Comparison of ENCODE assay signal across 2 cellular contexts in the genomic region with DNA sequence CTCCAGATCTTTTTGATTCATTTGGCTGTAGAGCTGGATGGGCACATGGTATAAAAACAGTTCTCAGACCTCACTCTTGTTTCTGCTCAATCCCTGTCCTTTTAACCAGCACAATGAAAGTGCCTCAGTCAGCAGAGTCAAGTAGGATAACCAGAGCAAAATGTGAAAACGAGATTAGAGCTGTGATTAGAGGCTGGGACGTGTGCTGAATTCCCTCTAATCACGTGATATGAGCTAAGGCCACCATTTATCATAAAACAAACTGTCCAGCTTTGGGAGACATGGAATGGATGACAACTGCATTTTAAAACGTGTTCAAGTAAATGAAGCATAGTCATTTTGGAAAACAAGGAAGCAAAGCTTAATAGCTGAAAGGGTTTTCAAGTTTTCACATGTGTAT.
TF ChIP-seq lines count a peak whose summit lies in the region.

No MANE protein-coding gene starts in this region.

TF ChIP-seq in HepG2, 621 proteins besides CTCF, POLR2A, EP300 and RAD21:
- TF ChIP-seq RAD51 (IDR thresholded peaks at IDR 0.05; ENCODE audit: borderline replicate concordance) (peak; percentile 80), MAFK (conservative IDR thresholded peaks at IDR 0.05 in 1 of 2, IDR thresholded peaks at IDR 0.05 in 1 of 2; ENCODE audit: low read length in 2 of 2) (peak; percentile 20 to 26; a peak in 2 of 4 replicates)
- TF ChIP-seq, protein P1, sequence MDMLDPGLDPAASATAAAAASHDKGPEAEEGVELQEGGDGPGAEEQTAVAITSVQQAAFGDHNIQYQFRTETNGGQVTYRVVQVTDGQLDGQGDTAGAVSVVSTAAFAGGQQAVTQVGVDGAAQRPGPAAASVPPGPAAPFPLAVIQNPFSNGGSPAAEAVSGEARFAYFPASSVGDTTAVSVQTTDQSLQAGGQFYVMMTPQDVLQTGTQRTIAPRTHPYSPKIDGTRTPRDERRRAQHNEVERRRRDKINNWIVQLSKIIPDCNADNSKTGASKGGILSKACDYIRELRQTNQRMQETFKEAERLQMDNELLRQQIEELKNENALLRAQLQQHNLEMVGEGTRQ (IDR thresholded peaks at IDR 0.05; ENCODE audit: low read depth, low read length): peak; percentile 30; the same call in 1 of the 2 replicates
- TF ChIP-seq, protein P1 (CRISPR knock-in tag; IDR thresholded peaks at IDR 0.05; ENCODE audit: borderline replicate concordance): no peak
- TF ChIP-seq, protein P2, sequence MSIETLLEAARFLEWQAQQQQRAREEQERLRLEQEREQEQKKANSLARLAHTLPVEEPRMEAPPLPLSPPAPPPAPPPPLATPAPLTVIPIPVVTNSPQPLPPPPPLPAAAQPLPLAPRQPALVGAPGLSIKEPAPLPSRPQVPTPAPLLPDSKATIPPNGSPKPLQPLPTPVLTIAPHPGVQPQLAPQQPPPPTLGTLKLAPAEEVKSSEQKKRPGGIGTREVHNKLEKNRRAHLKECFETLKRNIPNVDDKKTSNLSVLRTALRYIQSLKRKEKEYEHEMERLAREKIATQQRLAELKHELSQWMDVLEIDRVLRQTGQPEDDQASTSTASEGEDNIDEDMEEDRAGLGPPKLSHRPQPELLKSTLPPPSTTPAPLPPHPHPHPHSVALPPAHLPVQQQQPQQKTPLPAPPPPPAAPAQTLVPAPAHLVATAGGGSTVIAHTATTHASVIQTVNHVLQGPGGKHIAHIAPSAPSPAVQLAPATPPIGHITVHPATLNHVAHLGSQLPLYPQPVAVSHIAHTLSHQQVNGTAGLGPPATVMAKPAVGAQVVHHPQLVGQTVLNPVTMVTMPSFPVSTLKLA (IDR thresholded peaks at IDR 0.05): no peak

TF ChIP-seq in H1, 55 proteins besides CTCF, POLR2A, EP300 and RAD21:
- TF ChIP-seq MAFK (IDR thresholded peaks at IDR 0.05; ENCODE audit: low read depth, low read length) (peak; percentile 38; the same call in 1 of the 2 replicates), NRF1 (IDR thresholded peaks at IDR 0.05; ENCODE audit: low read depth, low read length) (no peak)
